21 cellular contexts compared by ENCODE assay signal in the genomic region with DNA sequence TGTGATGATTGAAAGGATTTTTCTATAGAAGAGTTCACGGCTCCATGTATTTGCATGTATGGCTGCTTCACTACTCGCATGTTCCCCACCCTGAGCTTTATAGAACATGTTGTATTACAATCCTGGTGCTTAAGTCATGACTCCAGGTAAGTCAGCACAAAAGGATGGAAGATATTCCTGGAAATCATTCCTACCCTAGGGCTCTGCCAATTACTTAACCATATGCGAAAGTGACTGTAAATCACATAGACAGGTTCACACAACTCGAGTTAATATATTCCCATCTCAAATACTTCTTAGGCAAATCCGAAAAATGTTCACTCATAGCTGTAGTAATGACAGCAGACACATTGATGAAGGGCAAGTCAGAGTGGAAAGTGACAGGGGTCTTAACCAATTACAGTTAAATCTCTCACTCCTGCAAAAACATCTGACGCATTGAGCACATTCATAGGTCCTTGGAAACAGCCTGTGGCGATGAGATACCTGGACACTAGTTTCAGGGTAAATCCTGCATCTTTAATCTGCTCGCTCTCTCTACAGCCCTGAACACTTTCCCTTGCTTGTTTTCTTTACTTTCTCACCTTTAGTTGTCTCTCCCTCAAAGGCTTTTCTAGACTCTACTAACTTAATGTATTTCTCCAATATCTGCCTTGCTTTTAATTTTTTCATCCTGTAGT.
"Had no signal": no experiment of that assay in that cellular context is flagged by ENCODE, and none has a peak within 500 bp of the region (broad histone marks: within the 10 kb centered on the region; RNA-seq: fewer than 3 reads in every experiment).

No MANE protein-coding gene starts in this region.

- H3K4me2 ChIP-seq: neural progenitor cell had no signal

- H3K27me3 Mint-ChIP-seq: natural killer cell treated with Interleukin-12 subunit alpha and Interleukin-12 subunit beta and Interleukin-15 and Interleukin-18, amount 100 ng/mL, for 72 hours; stimulated activated memory B cell treated with anti-CD40 and anti-IgM and Interleukin-4, amounts not matched to agents 10 μg/mL and 1 μg/mL and 100 μg/mL, for 72 hours had no signal

- H3K9ac ChIP-seq: neural progenitor cell had no signal

- H3K27ac Mint-ChIP-seq: effector memory CD8-positive, alpha-beta T cell; natural killer cell treated with Interleukin-12 subunit alpha and Interleukin-12 subunit beta and Interleukin-15 and Interleukin-18, amount 100 ng/mL, for 72 hours; neural progenitor cell; stimulated activated memory B cell treated with anti-CD40 and anti-IgM and Interleukin-4, amounts not matched to agents 10 μg/mL and 1 μg/mL and 100 μg/mL, for 72 hours had no signal

- H3K9me3 Mint-ChIP-seq: natural killer cell treated with Interleukin-12 subunit alpha and Interleukin-12 subunit beta and Interleukin-15 and Interleukin-18, amount 100 ng/mL, for 72 hours; neural progenitor cell had no signal

- H3K4me1 Mint-ChIP-seq: stimulated activated memory B cell treated with anti-CD40 and anti-IgM and Interleukin-4, amounts not matched to agents 10 μg/mL and 1 μg/mL and 100 μg/mL, for 72 hours had no signal

- ATAC-seq: effector memory CD8-positive, alpha-beta T cell; gastrocnemius medialis; left ventricle myocardium superior; lower lobe of right lung; natural killer cell treated with Interleukin-12 subunit alpha and Interleukin-12 subunit beta and Interleukin-15 and Interleukin-18, amount 100 ng/mL, for 72 hours; psoas muscle; right cardiac atrium; stimulated activated memory B cell treated with anti-CD40 and anti-IgM and Interleukin-4, amounts not matched to agents 10 μg/mL and 1 μg/mL and 100 μg/mL, for 72 hours; stimulated activated naive CD8-positive, alpha-beta T cell treated with anti-CD3 and anti-CD28 coated beads, Interleukin-15, Interleukin-2, amounts not matched to agents 100 U/mL and 50 U/mL, for 24 hours; upper lobe of right lung had no signal

- DNase-seq: effector memory CD8-positive, alpha-beta T cell; gastrocnemius medialis; head of caudate nucleus; left ventricle myocardium superior; lower lobe of right lung; posterior cingulate gyrus; psoas muscle; right cardiac atrium; sigmoid colon; stimulated activated CD4-positive, alpha-beta T cell treated with anti-CD3 and anti-CD28 coated beads, Interleukin-2, amount 100 ng/mL, for 24 hours; stimulated activated CD4-positive, alpha-beta T cell treated with anti-CD3 and anti-CD28 coated beads, Interleukin-4, amount 100 ng/mL, for 4 hours; stimulated activated naive CD8-positive, alpha-beta T cell treated with anti-CD3 and anti-CD28 coated beads, Interleukin-15, Interleukin-2, amounts not matched to agents 100 U/mL and 50 U/mL, for 24 hours; substantia nigra; testis; tibial artery; upper lobe of right lung; uterus had no signal

- H3K27ac ChIP-seq: coronary artery, lower lobe of right lung, neural progenitor cell, sigmoid colon, testis, tibial artery, upper lobe of right lung, uterus had no signal

- H2AFZ ChIP-seq: neural progenitor cell had no signal

- H3K4me1 ChIP-seq: testis had no signal

- H3K4me3 ChIP-seq: coronary artery, gastrocnemius medialis, lower lobe of right lung, neural progenitor cell, psoas muscle, sigmoid colon, testis, tibial artery, upper lobe of right lung, uterus had no signal

- H3K36me3 Mint-ChIP-seq: natural killer cell treated with Interleukin-12 subunit alpha and Interleukin-12 subunit beta and Interleukin-15 and Interleukin-18, amount 100 ng/mL, for 72 hours; stimulated activated memory B cell treated with anti-CD40 and anti-IgM and Interleukin-4, amounts not matched to agents 10 μg/mL and 1 μg/mL and 100 μg/mL, for 72 hours had no signal

- H3K36me3 ChIP-seq: gastrocnemius medialis, lower lobe of right lung, neural progenitor cell, upper lobe of right lung, uterus had no signal

- H3K27me3 ChIP-seq: gastrocnemius medialis, neural progenitor cell, sigmoid colon, testis, tibial artery, upper lobe of right lung, uterus had no signal

- H3K4me3 Mint-ChIP-seq: effector memory CD8-positive, alpha-beta T cell; natural killer cell treated with Interleukin-12 subunit alpha and Interleukin-12 subunit beta and Interleukin-15 and Interleukin-18, amount 100 ng/mL, for 72 hours; neural progenitor cell; stimulated activated memory B cell treated with anti-CD40 and anti-IgM and Interleukin-4, amounts not matched to agents 10 μg/mL and 1 μg/mL and 100 μg/mL, for 72 hours had no signal

- H3K9me3 ChIP-seq: gastrocnemius medialis, lower lobe of right lung, psoas muscle, sigmoid colon, testis, tibial artery, upper lobe of right lung, uterus had no signal
